31 cellular contexts compared by ENCODE assay signal in the genomic region with DNA sequence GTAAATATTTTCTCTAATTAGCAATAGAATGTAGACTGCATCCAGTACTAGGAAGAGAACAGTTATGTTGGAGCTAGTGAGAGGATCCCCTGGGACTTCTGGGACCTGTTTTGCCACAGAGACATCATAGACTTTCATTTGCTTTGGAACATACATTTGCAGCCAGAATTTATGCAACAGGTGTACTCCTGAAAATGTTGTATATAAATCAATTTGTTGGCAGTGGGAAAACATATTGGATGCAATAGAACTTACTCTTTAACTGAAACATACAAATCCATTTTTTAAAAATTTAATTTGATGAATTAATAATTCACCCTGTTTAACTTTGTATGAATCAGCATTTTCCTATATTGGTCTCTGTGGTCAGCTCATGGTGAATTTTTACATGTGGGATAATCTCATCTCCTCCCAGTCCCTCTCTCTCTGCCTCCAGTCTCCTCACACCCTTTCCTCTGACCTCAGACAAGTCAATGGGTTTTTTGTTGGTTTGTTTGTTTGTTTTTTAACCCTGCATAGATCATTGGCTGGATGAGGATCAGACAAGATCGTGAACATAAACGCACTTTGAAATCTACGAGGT.
A peak's percentile ranks its signal among the peaks of the same experiment; 100 is the strongest.
DNase-seq lines count a peak whose midpoint lies in the region; ATAC-seq and TF ChIP-seq lines count a peak whose summit lies in the region.
"Had no signal": no experiment of that assay in that cellular context is flagged by ENCODE, and none has a peak within 500 bp of the region (broad histone marks: within the 10 kb centered on the region; RNA-seq: fewer than 3 reads in every experiment).

No MANE protein-coding gene starts in this region.

- CTCF ChIA-PET in activated CD8-positive, alpha-beta T cell treated with anti-CD3 and anti-CD28 coated beads for 36 hours (lab: Charles Lee), result no interaction called here

- H4K20me1 ChIP-seq in Loucy (ENCODE audit: insufficient read depth, low read length, poor library complexity, severe bottlenecking) (no peaks in the 10 kb centered on the region), neural progenitor cell (ENCODE audit: low read depth) (no peaks in the 10 kb centered on the region)

- H3K4me3 Mint-ChIP-seq in activated naive CD4-positive, alpha-beta T cell treated with anti-CD3 and anti-CD28 coated beads, Interleukin-2, amount 50 U/mL, for 24 hours, result no peak overlapping the region
- no peak overlapping the region for H3K4me3 Mint-ChIP-seq in neural progenitor cell
- no peak overlapping the region for H3K4me3 Mint-ChIP-seq in activated CD8-positive, alpha-beta T cell treated with anti-CD3 and anti-CD28 coated beads for 36 hours
- H3K4me3 Mint-ChIP-seq: activated B cell treated with CpG ODN at 0.5 μM for 24 hours; activated CD8-positive, alpha-beta memory T cell treated with anti-CD3 and anti-CD28 coated beads, Interleukin-2, amount 10 ng/mL, durations not matched to agents 7 days and 5 days; CD8-positive, alpha-beta T cell; memory B cell had no signal

- H3K79me2 ChIP-seq in Loucy (ENCODE audit: insufficient read depth, low read length) (no peaks in the 10 kb centered on the region), neural progenitor cell (ENCODE audit: low read depth) (no peaks in the 10 kb centered on the region)
- H3K79me2 ChIP-seq: parathyroid adenoma had no signal

- ATAC-seq in activated naive CD4-positive, alpha-beta T cell treated with anti-CD3 and anti-CD28 coated beads, Interleukin-2, amount 50 U/mL, for 72 hours, result no peak
- ATAC-seq in activated CD8-positive, alpha-beta T cell treated with anti-CD3 and anti-CD28 coated beads for 36 hours, result no peak
- ATAC-seq: activated CD8-positive, alpha-beta memory T cell treated with anti-CD3 and anti-CD28 coated beads, Interleukin-2, amount 10 ng/mL, durations not matched to agents 7 days and 5 days; CD8-positive, alpha-beta T cell; esophagus mucosa; left lobe of liver had no signal

- H3K27me3 ChIP-seq in Loucy (ENCODE audit: insufficient read depth, low read length, poor library complexity, severe bottlenecking) (no peaks in the 10 kb centered on the region), neural progenitor cell (no peaks in the 10 kb centered on the region)
- H3K27me3 ChIP-seq: right atrium auricular region, tibial artery had no signal

- no peak for TF ChIP-seq CTCF in Loucy (conservative IDR thresholded peaks at IDR 0.05; ENCODE audit: low read length)
- no peak for TF ChIP-seq CTCF in neural progenitor cell (IDR thresholded peaks at IDR 0.05)
- TF ChIP-seq CTCF in activated CD8-positive, alpha-beta T cell treated with anti-CD3 and anti-CD28 coated beads for 36 hours (IDR thresholded peaks at IDR 0.05), result no peak

- H3K4me3 ChIP-seq in Loucy (ENCODE audit: low read length, poor library complexity, severe bottlenecking), result no peak overlapping the region
- H3K4me3 ChIP-seq in neural progenitor cell, result no peak overlapping the region
- H3K4me3 ChIP-seq: right atrium auricular region, tibial artery had no signal

- no peaks in the 10 kb centered on the region for H3K9me2 ChIP-seq in Loucy (replicated peaks; ENCODE audit: low read depth, low read length)

- peak overlapping the region; percentile 68 for H3K27ac Mint-ChIP-seq in activated naive CD4-positive, alpha-beta T cell treated with anti-CD3 and anti-CD28 coated beads, Interleukin-2, amount 50 U/mL, for 24 hours
- no peak overlapping the region for H3K27ac Mint-ChIP-seq in activated naive CD4-positive, alpha-beta T cell treated with anti-CD3 and anti-CD28 coated beads, Interleukin-2, amount 50 U/mL, for 72 hours
- peak overlapping the region; percentile 7 for H3K27ac Mint-ChIP-seq in neural progenitor cell
- H3K27ac Mint-ChIP-seq in activated CD8-positive, alpha-beta T cell treated with anti-CD3 and anti-CD28 coated beads for 36 hours, result no peak overlapping the region
- H3K27ac Mint-ChIP-seq: activated B cell treated with CpG ODN at 0.5 μM for 24 hours; activated CD8-positive, alpha-beta memory T cell treated with anti-CD3 and anti-CD28 coated beads, Interleukin-2, amount 10 ng/mL, durations not matched to agents 7 days and 5 days; CD8-positive, alpha-beta T cell; memory B cell had no signal

- H3K27me3 Mint-ChIP-seq in activated naive CD4-positive, alpha-beta T cell treated with anti-CD3 and anti-CD28 coated beads, Interleukin-2, amount 50 U/mL, for 24 hours, result peaks cover 6% of the 10 kb centered on the region
- H3K27me3 Mint-ChIP-seq in neural progenitor cell (ENCODE audit: insufficient read depth, low read depth), result peaks cover 2% of the 10 kb centered on the region
- peaks cover 46% of the 10 kb centered on the region for H3K27me3 Mint-ChIP-seq in activated CD8-positive, alpha-beta T cell treated with anti-CD3 and anti-CD28 coated beads for 36 hours
- H3K27me3 Mint-ChIP-seq: activated B cell treated with CpG ODN at 0.5 μM for 24 hours, memory B cell had no signal

- in situ Hi-C loops in SK-MEL-5 (cut with HindIII; ENCODE audit: low pct_unique_long_range_greater_than_20kb, low sequenced_read_pairs), result no loop called here

- H3K27ac ChIP-seq in neural progenitor cell, result no peak overlapping the region
- H3K27ac ChIP-seq: HL-60, parathyroid adenoma, right atrium auricular region, tibial artery had no signal

- no peak for DNase-seq in activated naive CD4-positive, alpha-beta T cell treated with anti-CD3 and anti-CD28 coated beads, Interleukin-2, amount 50 U/mL, for 72 hours (ENCODE audit: low spot score in 2 of 2)
- DNase-seq in SK-MEL-5 (ENCODE audit: low read depth, low spot score) (peak; percentile 34), neural progenitor cell (ENCODE audit: low spot score) (no peak), COR-L47 (lab: John Stamatoyannopoulos, UW) (no peak), T1000 (lab: John Stamatoyannopoulos, UW) (no peak)
- no peak for DNase-seq in activated CD8-positive, alpha-beta T cell treated with anti-CD3 and anti-CD28 coated beads for 36 hours
- DNase-seq: activated B cell treated with CpG ODN at 0.5 μM for 24 hours; activated CD4-positive, alpha-beta T cell treated with anti-CD3 and anti-CD28 coated beads, Interleukin-2, amount 50 U/mL, for 1 hour; activated CD8-positive, alpha-beta memory T cell treated with anti-CD3 and anti-CD28 coated beads, Interleukin-2, amount 10 ng/mL, durations not matched to agents 7 days and 5 days; activated gamma-delta T cell treated with Interleukin-2 at 50 U/mL for 16 hours; activated T-cell treated with anti-CD3 and anti-CD28 coated beads, Interleukin-2, amount 50 U/mL, for 48 hours; AML-193; CD8-positive, alpha-beta T cell; dermis blood vessel endothelial cell; DMS 273 treated with DMSO at 0.1 percent for 48 hours; glutamatergic neuron; GOT3; Kasumi-1; NCI-H2171; SHP77 treated with DMSO at 0.1 percent for 48 hours; stimulated activated CD4-positive, alpha-beta T cell treated with anti-CD3 and anti-CD28 coated beads, Interleukin-2, amount 100 ng/mL, for 48 hours; SW 1271; tibial artery had no signal

- intact Hi-C loops in activated CD8-positive, alpha-beta T cell treated with anti-CD3 and anti-CD28 coated beads for 36 hours (cut with micrococcal nuclease), result loop anchor here (5.0 to 10.0 kb wide), 2 partner anchors 177 to 495 kb away; no protein-coding TSS in a partner anchor

- no peaks in the 10 kb centered on the region for H3K9me3 Mint-ChIP-seq in activated naive CD4-positive, alpha-beta T cell treated with anti-CD3 and anti-CD28 coated beads, Interleukin-2, amount 50 U/mL, for 24 hours
- H3K9me3 Mint-ChIP-seq in activated naive CD4-positive, alpha-beta T cell treated with anti-CD3 and anti-CD28 coated beads, Interleukin-2, amount 50 U/mL, for 72 hours, result no peaks in the 10 kb centered on the region
- H3K9me3 Mint-ChIP-seq in neural progenitor cell, result peaks cover 5% of the 10 kb centered on the region
- H3K9me3 Mint-ChIP-seq in activated CD8-positive, alpha-beta T cell treated with anti-CD3 and anti-CD28 coated beads for 36 hours, result peaks cover 2% of the 10 kb centered on the region
- H3K9me3 Mint-ChIP-seq: activated B cell treated with CpG ODN at 0.5 μM for 24 hours had no signal

- H3K4me1 Mint-ChIP-seq in activated naive CD4-positive, alpha-beta T cell treated with anti-CD3 and anti-CD28 coated beads, Interleukin-2, amount 50 U/mL, for 24 hours, result peaks cover 25% of the 10 kb centered on the region
- H3K4me1 Mint-ChIP-seq in neural progenitor cell, result peaks cover 20% of the 10 kb centered on the region
- H3K4me1 Mint-ChIP-seq in activated CD8-positive, alpha-beta T cell treated with anti-CD3 and anti-CD28 coated beads for 36 hours (ENCODE audit: low read depth), result peaks cover 25% of the 10 kb centered on the region

- H3K9ac ChIP-seq in Loucy (ENCODE audit: low read depth, low read length, poor library complexity, severe bottlenecking) (no peak overlapping the region), neural progenitor cell (no peak overlapping the region)
- H3K9ac ChIP-seq: parathyroid adenoma had no signal

- H3K36me3 ChIP-seq in Loucy (ENCODE audit: insufficient read depth, low read length) (no peaks in the 10 kb centered on the region), neural progenitor cell (no peaks in the 10 kb centered on the region)
- H3K36me3 ChIP-seq: right atrium auricular region, tibial artery had no signal

- POLR2A ChIA-PET in activated CD8-positive, alpha-beta T cell treated with anti-CD3 and anti-CD28 coated beads for 36 hours (lab: Charles Lee), result no interaction called here

- H2AFZ ChIP-seq in Loucy (ENCODE audit: low read length), result no peak overlapping the region
- no peak overlapping the region for H2AFZ ChIP-seq in neural progenitor cell (replicated peaks)
- H2AFZ ChIP-seq: parathyroid adenoma had no signal

- H3K9me3 ChIP-seq in Loucy (ENCODE audit: insufficient read depth, low read depth, low read length), result no peaks in the 10 kb centered on the region
- no peaks in the 10 kb centered on the region for H3K9me3 ChIP-seq in neural progenitor cell (ENCODE audit: low read depth)
- H3K9me3 ChIP-seq: right atrium auricular region, tibial artery had no signal

- peaks cover 61% of the 10 kb centered on the region for H3K4me1 ChIP-seq in Loucy (ENCODE audit: insufficient read depth, low read length, poor library complexity, severe bottlenecking)
- peaks cover 24% of the 10 kb centered on the region for H3K4me1 ChIP-seq in neural progenitor cell
- H3K4me1 ChIP-seq: parathyroid adenoma, right atrium auricular region, tibial artery had no signal

- peak overlapping the region; percentile 4 for H3K4me2 ChIP-seq in Loucy (ENCODE audit: low read depth, low read length, poor library complexity, severe bottlenecking)
- H3K4me2 ChIP-seq in neural progenitor cell, result no peak overlapping the region

- H3F3A ChIP-seq in Loucy (ENCODE audit: low read depth) (no peaks in the 10 kb centered on the region), neural progenitor cell (ENCODE audit: low read depth) (peaks cover 17% of the 10 kb centered on the region)

- H3K36me3 Mint-ChIP-seq in activated naive CD4-positive, alpha-beta T cell treated with anti-CD3 and anti-CD28 coated beads, Interleukin-2, amount 50 U/mL, for 24 hours, result peaks cover 1% of the 10 kb centered on the region
- no peaks in the 10 kb centered on the region for H3K36me3 Mint-ChIP-seq in activated naive CD4-positive, alpha-beta T cell treated with anti-CD3 and anti-CD28 coated beads, Interleukin-2, amount 50 U/mL, for 72 hours
- H3K36me3 Mint-ChIP-seq in neural progenitor cell, result no peaks in the 10 kb centered on the region
- H3K36me3 Mint-ChIP-seq in activated CD8-positive, alpha-beta T cell treated with anti-CD3 and anti-CD28 coated beads for 36 hours (ENCODE audit: low read depth), result no peaks in the 10 kb centered on the region
- H3K36me3 Mint-ChIP-seq: activated CD8-positive, alpha-beta memory T cell treated with anti-CD3 and anti-CD28 coated beads, Interleukin-2, amount 10 ng/mL, durations not matched to agents 7 days and 5 days; CD8-positive, alpha-beta T cell; memory B cell had no signal

Comparison
In these comparisons a context has a peak if more than half of its experiments do, and no peak if none do; other contexts are left out.
1. H3K27ac Mint-ChIP-seq: peak in activated naive CD4-positive, alpha-beta T cell treated with anti-CD3 and anti-CD28 coated beads, Interleukin-2, amount 50 U/mL, for 24 hours (single experiment) and neural progenitor cell (single experiment); none in activated naive CD4-positive, alpha-beta T cell treated with anti-CD3 and anti-CD28 coated beads, Interleukin-2, amount 50 U/mL, for 72 hours (0 of 2) and activated CD8-positive, alpha-beta T cell treated with anti-CD3 and anti-CD28 coated beads for 36 hours (single experiment).